ENCODE assay signal across 10 cellular contexts in genomic region chr21:34908424-34909055, GRCh38.
A peak's percentile ranks its signal among the peaks of the same experiment; 100 is the strongest.
DNase-seq lines count a peak whose midpoint lies in the region; ATAC-seq and TF ChIP-seq lines count a peak whose summit lies in the region.
"Had no signal": no experiment of that assay in that cellular context is flagged by ENCODE, and none has a peak within 500 bp of the region (broad histone marks: within the 10 kb centered on the region; RNA-seq: fewer than 3 reads in every experiment).

No MANE protein-coding gene starts in this region.

- H3K36me3 ChIP-seq in BLaER1 (peaks cover 16% of the 10 kb centered on the region), liver (ENCODE audit: control insufficient read depth in 4 of 4, insufficient read depth in 3 of 4, low read depth in 1 of 4, low read length in 3 of 4) (no peaks in the 10 kb centered on the region)
- H3K36me3 ChIP-seq: heart right ventricle had no signal

- H3K27ac ChIP-seq in BLaER1: peak overlapping the region; percentile 76
- peak overlapping the region in 1 of 2 donors; percentile 8 for H3K27ac ChIP-seq in liver (ENCODE audit: low read depth in 1 of 2, low read length in 2 of 2)

- WGBS in liver: 11% methylated on average over 3 of the region's 3 CpGs

- no peaks in the 10 kb centered on the region for H3K9me3 Mint-ChIP-seq in WTC11

- TF ChIP-seq RAD21 in liver (IDR thresholded peaks at IDR 0.05): peak; percentile 44 to 45

- H3K4me3 Mint-ChIP-seq in WTC11: no peak overlapping the region

- H3K4me1 ChIP-seq in BLaER1: peaks cover 88% of the 10 kb centered on the region
- peaks cover 6 to 38% (median 33%) of the 10 kb centered on the region in 4 donors for H3K4me1 ChIP-seq in liver (ENCODE audit: control insufficient read depth in 4 of 4, insufficient read depth in 4 of 4, low read length in 3 of 4)

- peaks cover 2% of the 10 kb centered on the region; the same call in 1 of the 2 replicates for H3K27me3 Mint-ChIP-seq in WTC11 (ENCODE audit: low read depth)

- H3K9ac ChIP-seq in BLaER1 (peak overlapping the region; percentile 9; the same call in 1 of the 2 replicates), liver (ENCODE audit: low read depth in 1 of 2, low read length in 2 of 2) (no peak overlapping the region)

- H3K4me3 ChIP-seq in BLaER1: peak overlapping the region; percentile 19
- H3K4me3 ChIP-seq in Jurkat, Clone E6-1 (ENCODE audit: low read length): peak overlapping the region; percentile 6
- H3K4me3 ChIP-seq in liver (ENCODE audit: low read depth in 1 of 3, low read length in 3 of 3): no peak overlapping the region
- H3K4me3 ChIP-seq: heart right ventricle had no signal

- H3K27me3 ChIP-seq in BLaER1: no peaks in the 10 kb centered on the region
- H3K27me3 ChIP-seq in liver (ENCODE audit: control insufficient read depth in 4 of 4, insufficient read depth in 4 of 4, low read length in 3 of 4): no peaks in the 10 kb centered on the region

- peak; percentile 91 for DNase-seq in Jurkat, Clone E6-1 (ENCODE audit: low read depth, low spot score)
- DNase-seq in WTC11 (ENCODE audit: low spot score) (no peak), NCI-H526 treated with DMSO at 0.1 percent for 48 hours (lab: John Stamatoyannopoulos, UW) (no peak), dedifferentiated amniotic fluid mesenchymal stem cell (ENCODE audit: extremely low spot score) (no peak)
- DNase-seq: activated CD4-positive, alpha-beta T cell treated with anti-CD3 and anti-CD28 coated beads, Interleukin-2, amount 50 U/mL, for 1 hour; heart right ventricle had no signal

- peaks cover 35% of the 10 kb centered on the region for H3K4me1 Mint-ChIP-seq in WTC11

- H3K36me3 Mint-ChIP-seq in WTC11: no peaks in the 10 kb centered on the region

- H4K20me1 ChIP-seq in BLaER1: peaks cover 95% of the 10 kb centered on the region

- ATAC-seq in WTC11 (no peak), GM21390 (IDR thresholded peaks at IDR 0.05; ENCODE audit: unreplicated experiment) (no peak), GM19467 (IDR thresholded peaks at IDR 0.05; ENCODE audit: unreplicated experiment) (no peak)

- H3K9me3 ChIP-seq in BLaER1: no peaks in the 10 kb centered on the region
- H3K9me3 ChIP-seq in liver (ENCODE audit: control insufficient read depth in 4 of 4, low read length in 3 of 4): no peaks in the 10 kb centered on the region
- H3K9me3 ChIP-seq: heart right ventricle had no signal

- peak overlapping the region; percentile 85 for H3K4me2 ChIP-seq in BLaER1

- CTCF ChIA-PET in WTC11 (lab: Charles Lee): no interaction called here

- TF ChIP-seq CTCF in WTC11 (IDR thresholded peaks at IDR 0.05) (no peak), liver (IDR thresholded peaks at IDR 0.05; ENCODE audit: low read depth, low read length, missing input control) (no peak)

- POLR2A ChIA-PET in WTC11 (lab: Charles Lee): no interaction called here

- H3K27ac Mint-ChIP-seq in WTC11: no peak overlapping the region

TF ChIP-seq in WTC11, 78 proteins besides CTCF, POLR2A, EP300 and RAD21:
- peak; percentile 99 for TF ChIP-seq GABPB1 (CRISPR knock-in tag; IDR thresholded peaks at IDR 0.05)
- TF ChIP-seq, protein P1, sequence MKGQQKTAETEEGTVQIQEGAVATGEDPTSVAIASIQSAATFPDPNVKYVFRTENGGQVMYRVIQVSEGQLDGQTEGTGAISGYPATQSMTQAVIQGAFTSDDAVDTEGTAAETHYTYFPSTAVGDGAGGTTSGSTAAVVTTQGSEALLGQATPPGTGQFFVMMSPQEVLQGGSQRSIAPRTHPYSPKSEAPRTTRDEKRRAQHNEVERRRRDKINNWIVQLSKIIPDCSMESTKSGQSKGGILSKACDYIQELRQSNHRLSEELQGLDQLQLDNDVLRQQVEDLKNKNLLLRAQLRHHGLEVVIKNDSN (CRISPR knock-in tag; IDR thresholded peaks at IDR 0.05): no peak
TF ChIP-seq in WTC11: peak in this region for 1.

TF ChIP-seq in liver, 16 proteins besides CTCF, POLR2A, EP300 and RAD21:
- TF ChIP-seq EGR1 (IDR thresholded peaks at IDR 0.05; ENCODE audit: low read depth in 2 of 2) (peak in 1 of 2 donors; percentile 29), FOXA2 (IDR thresholded peaks at IDR 0.05) (peak; percentile 65), TAF1 (conservative IDR thresholded peaks at IDR 0.05) (no peak), GABPA (IDR thresholded peaks at IDR 0.05 in 1 of 2, conservative IDR thresholded peaks at IDR 0.05 in 1 of 2) (peak in 1 of 2 donors; percentile 54), ATF3 (IDR thresholded peaks at IDR 0.05) (peak; percentile 78), YY1 (IDR thresholded peaks at IDR 0.05) (peak; percentile 80), JUND (IDR thresholded peaks at IDR 0.05) (peak; percentile 79 to 87), RXRA (IDR thresholded peaks at IDR 0.05) (peak; percentile 66 to 89), HNF4G (IDR thresholded peaks at IDR 0.05) (peak; percentile 43), FOXA1 (IDR thresholded peaks at IDR 0.05) (peak; percentile 27), HNF4A (conservative IDR thresholded peaks at IDR 0.05) (peak; percentile 72 to 88), MAX (IDR thresholded peaks at IDR 0.05) (peak; percentile 84), REST (IDR thresholded peaks at IDR 0.05) (peak; percentile 28), NR2F2 (IDR thresholded peaks at IDR 0.05) (no peak), SP1 (IDR thresholded peaks at IDR 0.05) (peak; percentile 43)
- TF ChIP-seq, protein P2, sequence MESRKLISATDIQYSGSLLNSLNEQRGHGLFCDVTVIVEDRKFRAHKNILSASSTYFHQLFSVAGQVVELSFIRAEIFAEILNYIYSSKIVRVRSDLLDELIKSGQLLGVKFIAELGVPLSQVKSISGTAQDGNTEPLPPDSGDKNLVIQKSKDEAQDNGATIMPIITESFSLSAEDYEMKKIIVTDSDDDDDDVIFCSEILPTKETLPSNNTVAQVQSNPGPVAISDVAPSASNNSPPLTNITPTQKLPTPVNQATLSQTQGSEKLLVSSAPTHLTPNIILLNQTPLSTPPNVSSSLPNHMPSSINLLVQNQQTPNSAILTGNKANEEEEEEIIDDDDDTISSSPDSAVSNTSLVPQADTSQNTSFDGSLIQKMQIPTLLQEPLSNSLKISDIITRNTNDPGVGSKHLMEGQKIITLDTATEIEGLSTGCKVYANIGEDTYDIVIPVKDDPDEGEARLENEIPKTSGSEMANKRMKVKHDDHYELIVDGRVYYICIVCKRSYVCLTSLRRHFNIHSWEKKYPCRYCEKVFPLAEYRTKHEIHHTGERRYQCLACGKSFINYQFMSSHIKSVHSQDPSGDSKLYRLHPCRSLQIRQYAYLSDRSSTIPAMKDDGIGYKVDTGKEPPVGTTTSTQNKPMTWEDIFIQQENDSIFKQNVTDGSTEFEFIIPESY (IDR thresholded peaks at IDR 0.05): peak; percentile 75
TF ChIP-seq in liver: peak in this region for 14.

Comparison
In these comparisons a context has a peak if more than half of its experiments do, and no peak if none do; other contexts are left out.
1. H3K4me3 ChIP-seq: peak in BLaER1 (single experiment) and Jurkat, Clone E6-1 (single experiment); none in liver (0 of 3).